ENCODE assay signal across 9 cellular contexts in genomic region chr20:1185781-1186334, GRCh38. TPM values are rescaled to one million over a fixed set of nuclear protein-coding genes. Genes with fewer than 3 reads are reported as not detected.
A peak's percentile ranks its signal among the peaks of the same experiment; 100 is the strongest.
DNase-seq lines count a peak whose midpoint lies in the region; TF ChIP-seq lines count a peak whose summit lies in the region.
"Had no signal": no experiment of that assay in that cellular context is flagged by ENCODE, and none has a peak within 500 bp of the region (broad histone marks: within the 10 kb centered on the region; RNA-seq: fewer than 3 reads in every experiment).

No MANE protein-coding gene starts in this region.

- H3K9me3 ChIP-seq in duodenal mucosa (ENCODE audit: control insufficient read depth in 1 of 2, low read length in 2 of 2), result no peaks in the 10 kb centered on the region
- no peaks in the 10 kb centered on the region for H3K9me3 ChIP-seq in tibial artery

- H3K27ac ChIP-seq in duodenal mucosa (ENCODE audit: low read depth, low read length), result no peak overlapping the region
- H3K27ac ChIP-seq in tibial artery, result no peak overlapping the region

- peaks cover 0 to 5% of the 10 kb centered on the region in 2 donors for H3K27me3 ChIP-seq in duodenal mucosa (ENCODE audit: control insufficient read depth in 1 of 2, insufficient read depth in 2 of 2, low read length in 2 of 2)
- peaks cover 0 to 24% of the 10 kb centered on the region in 2 donors for H3K27me3 ChIP-seq in tibial artery

- no peak overlapping the region for H3K4me3 ChIP-seq in WI38 (ENCODE audit: low read depth, low read length)
- H3K4me3 ChIP-seq in duodenal mucosa (ENCODE audit: low read depth in 1 of 2, low read length in 2 of 2), result peak overlapping the region; percentile 24 to 53
- peak overlapping the region; percentile 30 to 48 for H3K4me3 ChIP-seq in tibial artery

- intact Hi-C loops in tibial artery (cut with DNase I; ENCODE audit: low total_unique reads), result no loop called here

- H3K4me1 ChIP-seq in duodenal mucosa (ENCODE audit: control insufficient read depth in 1 of 2, insufficient read depth in 2 of 2, low read length in 2 of 2) (peaks cover 20 to 31% of the 10 kb centered on the region in 2 donors), tibial artery (peaks cover 0 to 16% (median 13%) of the 10 kb centered on the region in 4 donors)

- peak; percentile 74 to 75 for DNase-seq in NCI-H524 (lab: John Stamatoyannopoulos, UW)
- no peak for DNase-seq in NCI-H524 treated with DMSO at 0.1 percent for 48 hours (lab: John Stamatoyannopoulos, UW)
- DNase-seq in NCI-H146 (lab: John Stamatoyannopoulos, UW), result peak; percentile 73
- DNase-seq in myocyte (ENCODE audit: low read depth), result peak; percentile 61
- DNase-seq in tibial artery, result no peak
- DNase-seq in GM19240 (ENCODE audit: insufficient read length, low spot score), result no peak

- H3K9ac ChIP-seq in duodenal mucosa (ENCODE audit: low read depth in 1 of 2, low read length in 2 of 2), result no peak overlapping the region

- H3K36me3 ChIP-seq in duodenal mucosa (ENCODE audit: control insufficient read depth in 1 of 2, insufficient read depth in 2 of 2, low read length in 2 of 2), result no peaks in the 10 kb centered on the region
- no peaks in the 10 kb centered on the region for H3K36me3 ChIP-seq in tibial artery

- peak; percentile 57 for TF ChIP-seq CTCF in WI38 (IDR thresholded peaks at IDR 0.05; ENCODE audit: low read depth, low read length)
- TF ChIP-seq CTCF in tibial artery (IDR thresholded peaks at IDR 0.05), result peak in 1 of 2 experiments; percentile 18

RNA-seq across cellular contexts. Expression of gene TMEM74B, which starts 1.1 kb away (rescaled TPM):
- not detected in 2 replicates for total RNA-seq in myocyte
- polyA plus RNA-seq in myocyte (2012), result 0.04 TPM

RNA-seq across cellular contexts. Expression of gene C20orf202, which starts 17.4 kb away (rescaled TPM):
- total RNA-seq in myocyte, result 0.10 TPM in 1 of 2 replicates, not detected in the other
- 0.06 TPM for polyA plus RNA-seq in myocyte (2012)
- total RNA-seq: glomerular endothelial cell had no signal

RNA-seq across cellular contexts. Expression of gene RAD21L1, which starts 40.0 kb away (rescaled TPM):
- total RNA-seq in myocyte, result 0.08 and 0.57 TPM in 2 replicates
- 0.04 TPM for polyA plus RNA-seq in myocyte (2012)
- total RNA-seq: glomerular endothelial cell had no signal

Comparison
In these comparisons a context has a peak if more than half of its experiments do, and no peak if none do; other contexts are left out.
1. DNase-seq: peak in NCI-H524 (2 of 2), NCI-H146 (single experiment) and myocyte (single experiment); none in NCI-H524 treated with DMSO at 0.1 percent for 48 hours (single experiment), tibial artery (0 of 2) and GM19240 (single experiment).